Comparison of ENCODE assay signal across 34 cellular contexts in genomic region chr6:141719476-141719875, GRCh38.
"Had no signal": no experiment of that assay in that cellular context is flagged by ENCODE, and none has a peak within 500 bp of the region (broad histone marks: within the 10 kb centered on the region; RNA-seq: fewer than 3 reads in every experiment).

No MANE protein-coding gene starts in this region.

- H3K4me1 Mint-ChIP-seq: activated B cell treated with CpG ODN at 0.5 μM for 24 hours; activated CD4-positive, alpha-beta T cell treated with anti-CD3 and anti-CD28 coated beads, Interleukin-2, amount 10 ng/mL, durations not matched to agents 24 days and 14 days; activated naive CD8-positive, alpha-beta T cell treated with anti-CD3 and anti-CD28 coated beads for 36 hours; activated T-helper 17 cell treated with anti-CD3 and anti-CD28 coated beads, Interleukin-2, amount 50 U/mL, for 72 hours had no signal

- H3K27me3 ChIP-seq: adrenal gland, body of pancreas, brain microvascular endothelial cell had no signal

- H3K4me1 ChIP-seq: adrenal gland, body of pancreas had no signal

- H3K9me3 ChIP-seq: adrenal gland, body of pancreas had no signal

- H3K27ac ChIP-seq: adrenal gland, body of pancreas, brain microvascular endothelial cell, VCaP had no signal

- H3K9me3 Mint-ChIP-seq: activated B cell treated with CpG ODN at 0.5 μM for 24 hours; activated CD4-positive, alpha-beta memory T cell treated with anti-CD3 and anti-CD28 coated beads for 36 hours; activated CD4-positive, alpha-beta T cell treated with anti-CD3 and anti-CD28 coated beads, Interleukin-2, amount 10 ng/mL, durations not matched to agents 24 days and 14 days; activated CD8-positive, alpha-beta T cell treated with anti-CD3 and anti-CD28 coated beads for 36 hours; activated naive CD4-positive, alpha-beta T cell treated with anti-CD3 and anti-CD28 coated beads for 36 hours; activated naive CD4-positive, alpha-beta T cell treated with anti-CD3 and anti-CD28 coated beads, Interleukin-2, amount 50 U/mL, for 72 hours; activated naive CD8-positive, alpha-beta T cell treated with anti-CD3 and anti-CD28 coated beads for 36 hours; activated T-cell treated with anti-CD3 and anti-CD28 coated beads, Interleukin-2, amount 50 U/mL, for 4 hours; activated T-cell treated with anti-CD3 and anti-CD28 coated beads, Interleukin-2, amount 50 U/mL, for 72 hours; activated T-helper 1 cell treated with anti-CD3 and anti-CD28 coated beads, Interleukin-12 subunit alpha, Interleukin-12 subunit beta, Interleukin-2, Interleukin-4 antibody, amounts not matched to agents 30 ng/mL and 10 ng/mL and 1 ng/mL, durations not matched to agents 14 hours and 24 hours and 36 hours; activated T-helper 17 cell treated with anti-CD3 and anti-CD28 coated beads, Interleukin-2, amount 50 U/mL, for 72 hours; T-helper 1 cell treated with Interleukin-12 subunit alpha and Interleukin-12 subunit beta and Interleukin-4 antibody, amounts not matched to agents 30 μg/mL and 1 μg/mL, for 36 hours; T-helper 2 cell treated with Interferon-gamma antibody and Interleukin-4, amounts not matched to agents 5 μg/mL and 100 μg/mL, for 36 hours had no signal

- DNase-seq: activated B cell treated with CpG ODN at 0.5 μM for 24 hours; activated CD4-positive, alpha-beta memory T cell treated with anti-CD3 and anti-CD28 coated beads for 36 hours; activated CD4-positive, alpha-beta T cell treated with anti-CD3 and anti-CD28 coated beads for 4 hours; activated CD4-positive, alpha-beta T cell treated with anti-CD3 and anti-CD28 coated beads, Interleukin-2, amount 10 ng/mL, durations not matched to agents 24 days and 14 days; activated CD4-positive, alpha-beta T cell treated with anti-CD3 and anti-CD28 coated beads, Interleukin-2, amount 50 U/mL, for 1 hour; activated CD4-positive, alpha-beta T cell treated with anti-CD3 and anti-CD28 coated beads, Interleukin-2, amount 50 U/mL, for 4 hours; activated CD4-positive, CD25-positive, alpha-beta regulatory T cell treated with anti-CD3 and anti-CD28 coated beads, Interleukin-2, amount 50 U/mL, for 72 hours; activated CD8-positive, alpha-beta memory T cell treated with anti-CD3 and anti-CD28 coated beads, Interleukin-2, amount 50 U/mL, for 4 hours; activated CD8-positive, alpha-beta T cell treated with anti-CD3 and anti-CD28 coated beads for 36 hours; activated effector memory CD4-positive, alpha-beta T cell treated with anti-CD3 and anti-CD28 coated beads, Interleukin-2, amount 50 U/mL, for 16 hours; activated gamma-delta T cell treated with Interleukin-2 at 50 U/mL for 16 hours; activated naive CD4-positive, alpha-beta T cell; activated naive CD4-positive, alpha-beta T cell treated with anti-CD3 and anti-CD28 coated beads for 36 hours; activated naive CD4-positive, alpha-beta T cell treated with anti-CD3 and anti-CD28 coated beads, Interleukin-2, amount 50 U/mL, for 16 hours; activated naive CD8-positive, alpha-beta T cell treated with anti-CD3 and anti-CD28 coated beads for 36 hours; activated T-cell treated with anti-CD3 and anti-CD28 coated beads for 4 hours; activated T-cell treated with anti-CD3 and anti-CD28 coated beads, Interleukin-2, amount 50 U/mL, for 1 hour; activated T-cell treated with anti-CD3 and anti-CD28 coated beads, Interleukin-2, amount 50 U/mL, for 4 hours; activated T-cell treated with anti-CD3 and anti-CD28 coated beads, Interleukin-2, amount 50 U/mL, for 72 hours; adrenal gland; amniotic stem cell; aorta; body of pancreas; brain microvascular endothelial cell; central memory CD4-positive, alpha-beta T cell; T-helper 1 cell; T-helper 2 cell; T-helper 9 cell had no signal

- H3K36me3 Mint-ChIP-seq: activated CD4-positive, alpha-beta memory T cell treated with anti-CD3 and anti-CD28 coated beads for 36 hours; activated naive CD4-positive, alpha-beta T cell treated with anti-CD3 and anti-CD28 coated beads, Interleukin-2, amount 50 U/mL, for 72 hours; activated naive CD8-positive, alpha-beta T cell treated with anti-CD3 and anti-CD28 coated beads for 36 hours had no signal

- H3K36me3 ChIP-seq: adrenal gland, brain microvascular endothelial cell had no signal

- H3K27ac Mint-ChIP-seq: activated B cell treated with CpG ODN at 0.5 μM for 24 hours; activated CD4-positive, alpha-beta memory T cell treated with anti-CD3 and anti-CD28 coated beads for 36 hours; activated CD4-positive, alpha-beta T cell treated with anti-CD3 and anti-CD28 coated beads, Interleukin-2, amount 10 ng/mL, durations not matched to agents 24 days and 14 days; activated CD8-positive, alpha-beta T cell treated with anti-CD3 and anti-CD28 coated beads for 36 hours; activated naive CD4-positive, alpha-beta T cell treated with anti-CD3 and anti-CD28 coated beads for 36 hours; activated naive CD4-positive, alpha-beta T cell treated with anti-CD3 and anti-CD28 coated beads, Interleukin-2, amount 50 U/mL, for 72 hours; activated naive CD8-positive, alpha-beta T cell treated with anti-CD3 and anti-CD28 coated beads for 36 hours; activated T-cell treated with anti-CD3 and anti-CD28 coated beads, Interleukin-2, amount 50 U/mL, for 72 hours; activated T-helper 1 cell treated with anti-CD3 and anti-CD28 coated beads, Interleukin-12 subunit alpha, Interleukin-12 subunit beta, Interleukin-2, Interleukin-4 antibody, amounts not matched to agents 30 ng/mL and 10 ng/mL and 1 ng/mL, durations not matched to agents 14 hours and 24 hours and 36 hours; activated T-helper 17 cell treated with anti-CD3 and anti-CD28 coated beads, Interleukin-2, amount 50 U/mL, for 72 hours; T-helper 1 cell treated with Interleukin-12 subunit alpha and Interleukin-12 subunit beta and Interleukin-4 antibody, amounts not matched to agents 30 μg/mL and 1 μg/mL, for 36 hours; T-helper 2 cell treated with Interferon-gamma antibody and Interleukin-4, amounts not matched to agents 5 μg/mL and 100 μg/mL, for 36 hours had no signal

- H3K4me3 ChIP-seq: adrenal gland, body of pancreas had no signal

- H3K27me3 Mint-ChIP-seq: activated B cell treated with CpG ODN at 0.5 μM for 24 hours; activated CD4-positive, alpha-beta memory T cell treated with anti-CD3 and anti-CD28 coated beads for 36 hours; activated CD4-positive, alpha-beta T cell treated with anti-CD3 and anti-CD28 coated beads, Interleukin-2, amount 10 ng/mL, durations not matched to agents 24 days and 14 days; activated CD8-positive, alpha-beta T cell treated with anti-CD3 and anti-CD28 coated beads for 36 hours; activated naive CD8-positive, alpha-beta T cell treated with anti-CD3 and anti-CD28 coated beads for 36 hours; activated T-helper 17 cell treated with anti-CD3 and anti-CD28 coated beads, Interleukin-2, amount 50 U/mL, for 72 hours had no signal

- H3K4me3 Mint-ChIP-seq: activated B cell treated with CpG ODN at 0.5 μM for 24 hours; activated CD4-positive, alpha-beta memory T cell treated with anti-CD3 and anti-CD28 coated beads for 36 hours; activated CD4-positive, alpha-beta T cell treated with anti-CD3 and anti-CD28 coated beads, Interleukin-2, amount 10 ng/mL, durations not matched to agents 24 days and 14 days; activated CD8-positive, alpha-beta T cell treated with anti-CD3 and anti-CD28 coated beads for 36 hours; activated naive CD4-positive, alpha-beta T cell treated with anti-CD3 and anti-CD28 coated beads for 36 hours; activated naive CD8-positive, alpha-beta T cell treated with anti-CD3 and anti-CD28 coated beads for 36 hours; activated T-cell treated with anti-CD3 and anti-CD28 coated beads, Interleukin-2, amount 50 U/mL, for 4 hours; activated T-cell treated with anti-CD3 and anti-CD28 coated beads, Interleukin-2, amount 50 U/mL, for 72 hours; activated T-helper 1 cell treated with anti-CD3 and anti-CD28 coated beads, Interleukin-12 subunit alpha, Interleukin-12 subunit beta, Interleukin-2, Interleukin-4 antibody, amounts not matched to agents 30 ng/mL and 10 ng/mL and 1 ng/mL, durations not matched to agents 14 hours and 24 hours and 36 hours; activated T-helper 17 cell treated with anti-CD3 and anti-CD28 coated beads, Interleukin-2, amount 50 U/mL, for 72 hours; T-helper 1 cell treated with Interleukin-12 subunit alpha and Interleukin-12 subunit beta and Interleukin-4 antibody, amounts not matched to agents 30 μg/mL and 1 μg/mL, for 36 hours; T-helper 2 cell treated with Interferon-gamma antibody and Interleukin-4, amounts not matched to agents 5 μg/mL and 100 μg/mL, for 36 hours had no signal
